Comparison of ENCODE assay signal across 9 cellular contexts in genomic region chr3:180990494-180990893, GRCh38. TPM values are rescaled to one million over a fixed set of nuclear protein-coding genes. Genes with fewer than 3 reads are reported as not detected.
DNase-seq lines count a peak whose midpoint lies in the region; ATAC-seq and TF ChIP-seq lines count a peak whose summit lies in the region.
"Had no signal": no experiment of that assay in that cellular context is flagged by ENCODE, and none has a peak within 500 bp of the region (broad histone marks: within the 10 kb centered on the region; RNA-seq: fewer than 3 reads in every experiment).

No MANE protein-coding gene starts in this region.

- no peaks in the 10 kb centered on the region for H3K9me3 Mint-ChIP-seq in IgD-negative memory B cell

- H3K4me3 ChIP-seq in ACC112 (ENCODE audit: low read depth, low read length) (peak overlapping the region; percentile 100), ascending aorta (peak overlapping the region; percentile 75 to 76), muscle layer of duodenum (ENCODE audit: low read depth in 1 of 2, low read length in 2 of 2) (peak overlapping the region; percentile 91 to 95)

- peak overlapping the region; percentile 95 to 99 (median 97) for H3K4me3 Mint-ChIP-seq in IgD-negative memory B cell

- H3K27me3 ChIP-seq in ACC112 (ENCODE audit: insufficient read depth, low read length) (peaks cover 24% of the 10 kb centered on the region), ascending aorta (no peaks in the 10 kb centered on the region), muscle layer of duodenum (ENCODE audit: low read depth, low read length) (no peaks in the 10 kb centered on the region)
- H3K27me3 ChIP-seq: left lung had no signal

- peaks cover 1% of the 10 kb centered on the region for H3K27me3 Mint-ChIP-seq in IgD-negative memory B cell

- peak overlapping the region; percentile 98 for H2AFZ ChIP-seq in ACC112 (ENCODE audit: low read length, unreplicated experiment)

- peaks cover 4% of the 10 kb centered on the region for H3K36me3 Mint-ChIP-seq in IgD-negative memory B cell

- peaks cover 20% of the 10 kb centered on the region for H3K79me2 ChIP-seq in ACC112 (ENCODE audit: control insufficient read depth, insufficient read depth, low read length, unreplicated experiment)

- peaks cover 11% of the 10 kb centered on the region; the same call in 1 of the 2 replicates for H3K36me3 ChIP-seq in ACC112 (ENCODE audit: insufficient read depth, low read length)
- peaks cover 8 to 14% of the 10 kb centered on the region in 2 donors for H3K36me3 ChIP-seq in ascending aorta
- H3K36me3 ChIP-seq in muscle layer of duodenum (ENCODE audit: control insufficient read depth in 1 of 2, insufficient read depth in 2 of 2, low read length in 2 of 2), result peaks cover 6 to 20% of the 10 kb centered on the region in 2 donors

- peak overlapping the region; percentile 10 to 99 (median 98) for H3K27ac Mint-ChIP-seq in IgD-negative memory B cell

- H3K27ac ChIP-seq in ACC112 (ENCODE audit: low read depth, low read length) (no peak overlapping the region), ascending aorta (peak overlapping the region; percentile 80 to 89), muscle layer of duodenum (ENCODE audit: low read length) (peak overlapping the region; percentile 61)

- H3K4me1 ChIP-seq in ACC112 (ENCODE audit: control insufficient read depth, insufficient read depth, low read length, unreplicated experiment) (peaks cover 17% of the 10 kb centered on the region), ascending aorta (peaks cover 8 to 9% of the 10 kb centered on the region in 2 donors), muscle layer of duodenum (ENCODE audit: control insufficient read depth in 1 of 2, insufficient read depth in 2 of 2, low read length in 2 of 2) (peaks cover 3 to 25% of the 10 kb centered on the region in 2 donors)

- intact Hi-C loops in ascending aorta (cut with DNase I), result loop anchor here (10.0 kb wide), 1 partner anchor 386 kb away; the partner anchor contains the start of gene TTC14

- TF ChIP-seq CTCF in ascending aorta (IDR thresholded peaks at IDR 0.05), result no peak

- DNase-seq in ascending aorta (ENCODE audit: low spot score in 2 of 2) (no peak), A172 (ENCODE audit: low spot score) (no peak)
- DNase-seq: left lung had no signal

- peaks cover 17 to 25% (median 18%) of the 10 kb centered on the region in 3 donors for H3K4me1 Mint-ChIP-seq in IgD-negative memory B cell

- no peak for ATAC-seq in GM19023 (IDR thresholded peaks at IDR 0.05; ENCODE audit: unreplicated experiment)
- ATAC-seq in HG03175 (IDR thresholded peaks at IDR 0.05; ENCODE audit: unreplicated experiment), result no peak
- no peak for ATAC-seq in GM19463 (IDR thresholded peaks at IDR 0.05; ENCODE audit: unreplicated experiment)

- no peaks in the 10 kb centered on the region for H3K9me3 ChIP-seq in ascending aorta
- H3K9me3 ChIP-seq in muscle layer of duodenum (ENCODE audit: control insufficient read depth in 1 of 2, low read length in 2 of 2), result no peaks in the 10 kb centered on the region
- H3K9me3 ChIP-seq: left lung had no signal

RNA-seq across cellular contexts. Expression of gene DNAJC19, which starts 1.0 kb away (rescaled TPM):
- polyA plus RNA-seq in IgD-negative memory B cell, result 93.3 TPM
- total RNA-seq in ascending aorta, result 5.0 TPM
- 68.0 and 83.7 TPM in 2 replicates for total RNA-seq in A172 (2014; rRNA removed; shearing (Covaris generic))

Comparison
In these comparisons a context has a peak if more than half of its experiments do, and no peak if none do; other contexts are left out.
1. RNA of gene DNAJC19, which starts 1.0 kb away (total RNA-seq): 68.0 to 83.7 TPM in A172; 5.0 TPM in ascending aorta (single experiment); every median in the first group is over 10 times any median in the second.
2. Peak in every context shown above with its lines, with median percentiles within 50 percentile points of each other: H3K4me3 ChIP-seq.